Comparison of ENCODE assay signal across 13 cellular contexts in genomic region chr1:13513063-13513884, GRCh38. TPM values are rescaled to one million over a fixed set of nuclear protein-coding genes. Genes with fewer than 3 reads are reported as not detected.
DNase-seq lines count a peak whose midpoint lies in the region; ATAC-seq and TF ChIP-seq lines count a peak whose summit lies in the region.
"Had no signal": no experiment of that assay in that cellular context is flagged by ENCODE, and none has a peak within 500 bp of the region (broad histone marks: within the 10 kb centered on the region; RNA-seq: fewer than 3 reads in every experiment).

No MANE protein-coding gene starts in this region.

- H2BK12ac ChIP-seq in neuronal stem cell (ENCODE audit: low read length), result no peak overlapping the region

- no peak overlapping the region for H2AK5ac ChIP-seq in neuronal stem cell (ENCODE audit: low read depth, low read length)

- H3K18ac ChIP-seq in neuronal stem cell (ENCODE audit: low read length), result peak overlapping the region; percentile 29

- H3K4me1 Mint-ChIP-seq in glutamatergic neuron (ENCODE audit: low read depth, unreplicated experiment), result no peaks in the 10 kb centered on the region

- H3K9me3 ChIP-seq in neuronal stem cell (replicated peaks in 1 of 2; ENCODE audit: control insufficient read depth in 2 of 2, insufficient read depth in 1 of 2, low read depth in 1 of 2, low read length in 2 of 2), result no peaks in the 10 kb centered on the region

- peak overlapping the region; percentile 69 for H3K4me2 ChIP-seq in neuronal stem cell (ENCODE audit: insufficient read depth, low read length, poor library complexity, severe bottlenecking)

- no peak overlapping the region for H4K8ac ChIP-seq in neuronal stem cell (ENCODE audit: low read depth, low read length)

- peak overlapping the region; percentile 57 for H3K4me3 Mint-ChIP-seq in glutamatergic neuron (ENCODE audit: unreplicated experiment)

- peak overlapping the region; percentile 59 for H3K14ac ChIP-seq in neuronal stem cell (ENCODE audit: low read length)

- peak overlapping the region; percentile 36 for H3K4me3 ChIP-seq in Jurkat, Clone E6-1 (ENCODE audit: low read length)
- H3K4me3 ChIP-seq in neuronal stem cell (ENCODE audit: low read length in 2 of 2), result peak overlapping the region in 1 of 2 donors; percentile 67

- peaks cover 9 to 95% (median 72%) of the 10 kb centered on the region in 3 experiments for H3K27me3 ChIP-seq in neuronal stem cell (ENCODE audit: control insufficient read depth in 3 of 3, insufficient read depth in 3 of 3, low read depth in 1 of 3, low read length in 3 of 3)

- DNase-seq in ELF-1 (ENCODE audit: low read depth, low spot score) (peak; percentile 40), glutamatergic neuron (no peak), neuronal stem cell (ENCODE audit: low spot score) (no peak), NCI-H526 treated with DMSO at 0.1 percent for 48 hours (lab: John Stamatoyannopoulos, UW) (no peak), C1 segment of cervical spinal cord (lab: John Stamatoyannopoulos, UW) (no peak)
- DNase-seq in Jurkat, Clone E6-1 (ENCODE audit: low read depth, low spot score), result no peak
- no peak for DNase-seq in activated CD4-positive, alpha-beta T cell treated with anti-CD3 and anti-CD28 coated beads, Interleukin-2, amount 50 U/mL, for 4 hours
- DNase-seq: naive B cell, NCI-H1930 had no signal

- H4K91ac ChIP-seq in neuronal stem cell (ENCODE audit: low read depth, low read length, poor library complexity), result no peak overlapping the region

- no peak for ATAC-seq in HG02981 (IDR thresholded peaks at IDR 0.05; ENCODE audit: unreplicated experiment)
- ATAC-seq: SK-N-SH treated with all-trans-retinoic acid at 6 μM for 48 hours had no signal

- peak overlapping the region; percentile 22 for H2AFZ ChIP-seq in neuronal stem cell (ENCODE audit: low read length)

- no peak overlapping the region for H3K27ac ChIP-seq in neuronal stem cell (replicated peaks; ENCODE audit: low read length)

- no peak overlapping the region for H3K27ac Mint-ChIP-seq in glutamatergic neuron (ENCODE audit: unreplicated experiment)
- H3K27ac Mint-ChIP-seq: naive B cell had no signal

- no peak overlapping the region for H3K4ac ChIP-seq in neuronal stem cell (ENCODE audit: low read length)

- H3K23ac ChIP-seq in neuronal stem cell (ENCODE audit: low read depth, low read length, poor library complexity), result peak overlapping the region; percentile 85

- H3K27me3 Mint-ChIP-seq in glutamatergic neuron (ENCODE audit: unreplicated experiment), result peaks cover 20% of the 10 kb centered on the region

- H2BK15ac ChIP-seq in neuronal stem cell (ENCODE audit: low read length), result no peak overlapping the region

- H3K36me3 ChIP-seq in neuronal stem cell (replicated peaks in 1 of 2; ENCODE audit: control insufficient read depth in 2 of 2, insufficient read depth in 2 of 2, low read length in 2 of 2), result no peaks in the 10 kb centered on the region

- H2BK120ac ChIP-seq in neuronal stem cell (ENCODE audit: low read depth, low read length), result no peak overlapping the region

- H3K9ac ChIP-seq in neuronal stem cell (ENCODE audit: low read depth, low read length, poor library complexity), result peak overlapping the region; percentile 45

- WGBS in neuronal stem cell (ENCODE audit: extremely low coverage in 2 of 2, insufficient read length in 2 of 2, insufficient replicate concordance in 1 of 2), 2 donors, result no CpG with 5 or more reads among the region's 96 CpGs

- no peak overlapping the region for H2BK5ac ChIP-seq in neuronal stem cell (ENCODE audit: low read length)

- no peaks in the 10 kb centered on the region for H3K36me3 Mint-ChIP-seq in glutamatergic neuron (ENCODE audit: unreplicated experiment)
- H3K36me3 Mint-ChIP-seq: naive B cell had no signal

- peaks cover 3% of the 10 kb centered on the region for H3K9me3 Mint-ChIP-seq in glutamatergic neuron (ENCODE audit: unreplicated experiment)

- TF ChIP-seq CTCF in glutamatergic neuron (IDR thresholded peaks at IDR 0.05; ENCODE audit: partially characterized antibody, unreplicated experiment), result no peak

- H3K79me1 ChIP-seq in neuronal stem cell (ENCODE audit: low read depth, low read length), result no peaks in the 10 kb centered on the region

- peaks cover 0 to 3% of the 10 kb centered on the region in 2 donors for H3K4me1 ChIP-seq in neuronal stem cell (ENCODE audit: control insufficient read depth in 2 of 2, insufficient read depth in 1 of 2, low read depth in 1 of 2, low read length in 2 of 2)

RNA-seq across cellular contexts. Expression of gene LRRC38, which starts 0.5 kb away (rescaled TPM):
- polyA plus RNA-seq in Jurkat, Clone E6-1 (2012; ENCODE audit: insufficient read depth, insufficient read length), result 10.0 TPM
- not detected for total RNA-seq in glutamatergic neuron (ENCODE audit: unreplicated experiment)
- not detected for polyA plus RNA-seq in neuronal stem cell (2013, experiment 1 of 2)
- polyA plus RNA-seq in neuronal stem cell (2013, experiment 2 of 2), result not detected
- total RNA-seq: liver, pulmonary artery endothelial cell had no signal
- polyA plus RNA-seq: liver had no signal
